In the genomic region with DNA sequence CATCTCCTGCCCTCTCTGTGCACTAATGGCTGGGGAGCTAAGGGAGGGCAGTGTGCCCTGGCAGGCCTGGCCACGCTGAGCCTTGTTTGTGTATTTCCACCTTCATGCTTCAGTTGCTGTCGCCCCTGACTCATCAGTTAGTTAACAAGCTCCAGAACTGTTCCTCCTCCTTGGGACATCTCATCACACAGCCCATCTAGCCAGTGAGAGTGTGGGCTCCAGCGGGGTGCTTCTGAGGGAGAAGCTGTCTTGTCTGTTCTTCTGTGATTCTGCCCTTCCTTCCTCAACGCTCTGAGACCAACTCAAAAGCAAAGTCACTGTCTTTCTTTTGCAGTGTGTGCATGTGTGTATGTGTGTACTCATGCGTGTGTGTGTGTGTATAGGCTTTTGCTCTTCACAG, we compare ENCODE assay signal across 11 cellular contexts. TPM values are rescaled to one million over a fixed set of nuclear protein-coding genes. Genes with fewer than 3 reads are reported as not detected.
A peak's percentile ranks its signal among the peaks of the same experiment; 100 is the strongest.
DNase-seq lines count a peak whose midpoint lies in the region; ATAC-seq and TF ChIP-seq lines count a peak whose summit lies in the region.
"Had no signal": no experiment of that assay in that cellular context is flagged by ENCODE, and none has a peak within 500 bp of the region (broad histone marks: within the 10 kb centered on the region; RNA-seq: fewer than 3 reads in every experiment).

No MANE protein-coding gene starts in this region.

- H3K36me3 ChIP-seq in BLaER1: no peaks in the 10 kb centered on the region
- H3K36me3 ChIP-seq in tibial nerve: no peaks in the 10 kb centered on the region

- ATAC-seq in GM21390 (IDR thresholded peaks at IDR 0.05; ENCODE audit: unreplicated experiment): peak; percentile 41
- ATAC-seq in HG02973 (IDR thresholded peaks at IDR 0.05; ENCODE audit: unreplicated experiment): no peak
- ATAC-seq in activated T-cell treated with anti-CD3 and anti-CD28 coated beads, Interleukin-2, amount 50 U/mL, for 4 hours: no peak
- ATAC-seq: activated CD8-positive, alpha-beta T cell treated with anti-CD3 and anti-CD28 coated beads for 36 hours; sciatic nerve had no signal

- TF ChIP-seq CTCF in RWPE1 (conservative IDR thresholded peaks at IDR 0.05; ENCODE audit: low read depth) (no peak), tibial nerve (IDR thresholded peaks at IDR 0.05) (no peak)

- peak; percentile 21 for DNase-seq in RWPE1 (ENCODE audit: low spot score)
- DNase-seq in glomerular visceral epithelial cell (ENCODE audit: extremely low spot score): peak; percentile 87
- no peak for DNase-seq in tibial nerve (ENCODE audit: low spot score in 2 of 2)
- no peak for DNase-seq in SW 1271 (lab: John Stamatoyannopoulos, UW)
- no peak for DNase-seq in activated T-cell treated with anti-CD3 and anti-CD28 coated beads, Interleukin-2, amount 50 U/mL, for 4 hours
- DNase-seq: activated CD8-positive, alpha-beta T cell treated with anti-CD3 and anti-CD28 coated beads for 36 hours had no signal

- H3K27me3 ChIP-seq in BLaER1: no peaks in the 10 kb centered on the region
- H3K27me3 ChIP-seq in tibial nerve: no peaks in the 10 kb centered on the region

- no peaks in the 10 kb centered on the region for H3K36me3 Mint-ChIP-seq in activated T-cell treated with anti-CD3 and anti-CD28 coated beads, Interleukin-2, amount 50 U/mL, for 4 hours (ENCODE audit: insufficient read depth)

- H3K27ac ChIP-seq in BLaER1 (no peak overlapping the region), RWPE1 (no peak overlapping the region), tibial nerve (no peak overlapping the region)

- POLR2A ChIA-PET in RWPE1 (lab: Yijun Ruan, JAX; ENCODE audit: low non-redundant PET): interaction anchor here (0.6 kb wide), 1 partner anchor 60 kb away, joined by 3 read pairs; no protein-coding TSS in a partner anchor

- H3K9me3 ChIP-seq in BLaER1 (peaks cover 9% of the 10 kb centered on the region), tibial nerve (no peaks in the 10 kb centered on the region)

- 69 to 73% methylated on average over 5 of the region's 5 CpGs for WGBS in tibial nerve, 2 donors

- CTCF ChIA-PET in RWPE1 (lab: Yijun Ruan, JAX): interaction anchor here (0.5 to 0.9 kb wide), 3 partner anchors 12 to 59 kb away, joined by 3 read pairs; no protein-coding TSS in a partner anchor

- H3K9me3 Mint-ChIP-seq in activated T-cell treated with anti-CD3 and anti-CD28 coated beads, Interleukin-2, amount 50 U/mL, for 4 hours: peaks cover 9% of the 10 kb centered on the region

- no peak for TF ChIP-seq EP300 in tibial nerve (IDR thresholded peaks at IDR 0.05)

- H3K4me1 Mint-ChIP-seq in activated T-cell treated with anti-CD3 and anti-CD28 coated beads, Interleukin-2, amount 50 U/mL, for 4 hours (ENCODE audit: low read depth): no peaks in the 10 kb centered on the region

- no peak overlapping the region for H3K4me3 Mint-ChIP-seq in activated T-cell treated with anti-CD3 and anti-CD28 coated beads, Interleukin-2, amount 50 U/mL, for 4 hours
- H3K4me3 Mint-ChIP-seq: activated CD8-positive, alpha-beta T cell treated with anti-CD3 and anti-CD28 coated beads for 36 hours had no signal

- no peak overlapping the region for H3K4me3 ChIP-seq in BLaER1
- H3K4me3 ChIP-seq in tibial nerve: no peak overlapping the region

- no peaks in the 10 kb centered on the region for H4K20me1 ChIP-seq in BLaER1

- TF ChIP-seq POLR2A in tibial nerve (IDR thresholded peaks at IDR 0.05): no peak

- peak overlapping the region; percentile 17; the same call in 1 of the 2 replicates for H3K9ac ChIP-seq in BLaER1

- H3K4me2 ChIP-seq in BLaER1: peak overlapping the region; percentile 65

- H3K4me1 ChIP-seq in BLaER1: peaks cover 50% of the 10 kb centered on the region
- H3K4me1 ChIP-seq in tibial nerve: peaks cover 0 to 15% (median 5%) of the 10 kb centered on the region in 4 donors

- no peaks in the 10 kb centered on the region for H3K27me3 Mint-ChIP-seq in activated T-cell treated with anti-CD3 and anti-CD28 coated beads, Interleukin-2, amount 50 U/mL, for 4 hours (ENCODE audit: low read depth)
- H3K27me3 Mint-ChIP-seq: activated CD8-positive, alpha-beta T cell treated with anti-CD3 and anti-CD28 coated beads for 36 hours; IgD-negative memory B cell had no signal

RNA-seq across cellular contexts. Expression of a gene that starts 58.3 kb away (rescaled TPM):
- total RNA-seq in tibial nerve: 10 to 100 TPM; 20.1 to 26.6 (median 24.2) TPM
- 10 to 100 TPM; 14.4 to 17.2 (median 14.9) TPM for total RNA-seq in activated T-cell treated with anti-CD3 and anti-CD28 coated beads, Interleukin-2, amount 50 U/mL, for 4 hours

Comparison
In these comparisons a context has a peak if more than half of its experiments do, and no peak if none do; other contexts are left out.
1. DNase-seq: peak in RWPE1 (single experiment) and glomerular visceral epithelial cell (single experiment); none in tibial nerve (0 of 2), SW 1271 (0 of 2) and activated T-cell treated with anti-CD3 and anti-CD28 coated beads, Interleukin-2, amount 50 U/mL, for 4 hours (single experiment).